ENCODE assay signal across 18 cellular contexts in the genomic region with DNA sequence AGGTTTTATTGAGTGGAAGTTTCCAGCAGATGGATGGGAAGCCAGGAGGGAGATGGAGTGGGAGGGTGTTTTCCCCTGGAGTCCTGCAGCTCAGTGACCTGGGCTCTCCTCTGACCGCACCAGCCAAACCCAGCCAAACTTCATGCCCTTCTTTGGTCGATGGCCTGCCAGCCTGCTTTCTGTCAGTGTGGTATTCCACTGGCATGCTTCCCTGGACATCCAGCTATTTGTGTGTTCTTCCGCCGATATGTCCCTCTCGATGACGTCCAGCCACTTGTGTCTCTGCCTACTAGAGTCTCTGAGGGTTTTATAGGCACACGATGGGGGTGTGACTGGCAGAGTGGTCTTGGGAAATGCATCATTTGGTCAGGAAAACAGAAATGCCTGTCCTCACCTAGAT. TPM values are rescaled to one million over a fixed set of nuclear protein-coding genes. Genes with fewer than 3 reads are reported as not detected.
A peak's percentile ranks its signal among the peaks of the same experiment; 100 is the strongest.
DNase-seq lines count a peak whose midpoint lies in the region; TF ChIP-seq lines count a peak whose summit lies in the region.
"Had no signal": no experiment of that assay in that cellular context is flagged by ENCODE, and none has a peak within 500 bp of the region (broad histone marks: within the 10 kb centered on the region; RNA-seq: fewer than 3 reads in every experiment).

No MANE protein-coding gene starts in this region.

- H3K27me3 ChIP-seq in transverse colon (no peaks in the 10 kb centered on the region), GM23248 (replicated peaks; ENCODE audit: insufficient read depth) (no peaks in the 10 kb centered on the region)
- H3K27me3 ChIP-seq: body of pancreas, esophagus squamous epithelium, spleen had no signal

- 80 to 93% methylated on average over 1 to 7 of the region's 7 CpGs for WGBS in transverse colon (ENCODE audit: low coverage in 1 of 2), 2 donors
- 96 to 98% methylated on average over 7 of the region's 7 CpGs for WGBS in GM23248 (ENCODE audit: low coverage in 1 of 2, low lambda C conversion rate in 2 of 2, missing lambda C conversion rate in 2 of 2), 2 experiments

- H3K9me3 Mint-ChIP-seq in activated naive CD4-positive, alpha-beta T cell treated with anti-CD3 and anti-CD28 coated beads, Interleukin-2, amount 50 U/mL, for 24 hours, result no peaks in the 10 kb centered on the region
- H3K9me3 Mint-ChIP-seq in activated naive CD4-positive, alpha-beta T cell treated with anti-CD3 and anti-CD28 coated beads, Interleukin-2, amount 10 ng/mL, durations not matched to agents 7 days and 5 days, result no peaks in the 10 kb centered on the region

- in situ Hi-C loops in transverse colon (cut with MboI; ENCODE audit: low pct_ligation_motif_present in 1 of 4, low pct_unique_long_range_greater_than_20kb in 1 of 4, low sequenced_read_pairs in 3 of 4), result loop anchor here in 2 of 4 donors (25.0 kb wide), 2 partner anchors 295 to 945 kb away; a partner anchor contains a TSS
- in situ Hi-C loops in GM23248 (cut with MboI), result loop anchor here (25.0 kb wide), 1 partner anchor 945 kb away; no protein-coding TSS in a partner anchor

- peaks cover 10% of the 10 kb centered on the region for H3F3A ChIP-seq in GM23248 (ENCODE audit: insufficient read depth)

- peaks cover 100% of the 10 kb centered on the region for H3K79me2 ChIP-seq in GM23248 (ENCODE audit: insufficient read depth)

- H3K9ac ChIP-seq in GM23248, result no peak overlapping the region

- DNase-seq in activated naive CD4-positive, alpha-beta T cell treated with anti-CD3 and anti-CD28 coated beads, Interleukin-2, amount 10 ng/mL, durations not matched to agents 7 days and 5 days, result no peak
- DNase-seq in globus pallidus (ENCODE audit: low spot score) (peak; percentile 3), myocyte (ENCODE audit: low read depth) (peak; percentile 8), transverse colon (peak; percentile 28), nucleus accumbens (lab: John Stamatoyannopoulos, UW) (no peak), GM23248 (no peak)
- no peak for DNase-seq in stimulated activated CD4-positive, alpha-beta T cell treated with anti-CD3 and anti-CD28 coated beads, Interleukin-15, amount 100 ng/mL, for 24 hours
- DNase-seq: activated gamma-delta T cell treated with Interleukin-2 at 50 U/mL for 16 hours; body of pancreas; esophagus squamous epithelium; GOT3; islet precursor cell; Karpas-422; NCI-H1105 treated with DMSO at 0.1 percent for 48 hours; NCI-H774; spleen; stimulated activated naive CD8-positive, alpha-beta T cell treated with anti-CD3 and anti-CD28 coated beads, Interleukin-15, Interleukin-2, amounts not matched to agents 100 U/mL and 50 U/mL, for 24 hours had no signal

- H3K4me1 Mint-ChIP-seq in activated naive CD4-positive, alpha-beta T cell treated with anti-CD3 and anti-CD28 coated beads, Interleukin-2, amount 50 U/mL, for 24 hours, result peaks cover 85% of the 10 kb centered on the region
- peaks cover 42% of the 10 kb centered on the region for H3K4me1 Mint-ChIP-seq in activated naive CD4-positive, alpha-beta T cell treated with anti-CD3 and anti-CD28 coated beads, Interleukin-2, amount 10 ng/mL, durations not matched to agents 7 days and 5 days

- H4K20me1 ChIP-seq in GM23248 (ENCODE audit: insufficient read depth), result peaks cover 10% of the 10 kb centered on the region

- peak; percentile 82 for TF ChIP-seq EP300 in transverse colon (IDR thresholded peaks at IDR 0.05; ENCODE audit: low read depth)

- no peaks in the 10 kb centered on the region for H3K27me3 Mint-ChIP-seq in activated naive CD4-positive, alpha-beta T cell treated with anti-CD3 and anti-CD28 coated beads, Interleukin-2, amount 50 U/mL, for 24 hours
- H3K27me3 Mint-ChIP-seq in activated naive CD4-positive, alpha-beta T cell treated with anti-CD3 and anti-CD28 coated beads, Interleukin-2, amount 10 ng/mL, durations not matched to agents 7 days and 5 days, result no peaks in the 10 kb centered on the region

- H3K4me1 ChIP-seq in transverse colon (peaks cover 0 to 50% (median 22%) of the 10 kb centered on the region in 4 donors), GM23248 (ENCODE audit: insufficient read depth) (peaks cover 21% of the 10 kb centered on the region)

- no peak overlapping the region for H3K4me2 ChIP-seq in GM23248 (ENCODE audit: unreplicated experiment)

- no peak for TF ChIP-seq POLR2A in transverse colon (IDR thresholded peaks at IDR 0.05)

- CTCF ChIA-PET in activated naive CD4-positive, alpha-beta T cell treated with anti-CD3 and anti-CD28 coated beads, Interleukin-2, amount 10 ng/mL, durations not matched to agents 7 days and 5 days (lab: Charles Lee), result interaction anchor here (1.6 kb wide), 1 partner anchor 307 kb away, joined by 4 read pairs; no protein-coding TSS in a partner anchor

- intact Hi-C loops in transverse colon (cut with DNase I; ENCODE audit: low total_unique reads), result no loop called here

- H3K36me3 ChIP-seq in transverse colon (no peaks in the 10 kb centered on the region), GM23248 (ENCODE audit: low read depth) (no peaks in the 10 kb centered on the region)

- no peaks in the 10 kb centered on the region for H3K9me3 ChIP-seq in transverse colon
- no peaks in the 10 kb centered on the region for H3K9me3 ChIP-seq in GM23248 (ENCODE audit: low read depth)
- H3K9me3 ChIP-seq: body of pancreas, esophagus squamous epithelium, spleen had no signal

- H3K27ac ChIP-seq in transverse colon (peak overlapping the region in 3 of 4 donors; percentile 50 to 58 (median 57)), GM23248 (no peak overlapping the region)
- H3K27ac ChIP-seq: body of pancreas had no signal

- H3K4me3 Mint-ChIP-seq in activated naive CD4-positive, alpha-beta T cell treated with anti-CD3 and anti-CD28 coated beads, Interleukin-2, amount 50 U/mL, for 24 hours, result no peak overlapping the region
- no peak overlapping the region for H3K4me3 Mint-ChIP-seq in activated naive CD4-positive, alpha-beta T cell treated with anti-CD3 and anti-CD28 coated beads, Interleukin-2, amount 10 ng/mL, durations not matched to agents 7 days and 5 days

- H3K9me2 ChIP-seq in GM23248 (ENCODE audit: insufficient read depth), result no peaks in the 10 kb centered on the region

- H3K27ac Mint-ChIP-seq in activated naive CD4-positive, alpha-beta T cell treated with anti-CD3 and anti-CD28 coated beads, Interleukin-2, amount 50 U/mL, for 24 hours, result peak overlapping the region; percentile 51
- no peak overlapping the region for H3K27ac Mint-ChIP-seq in activated naive CD4-positive, alpha-beta T cell treated with anti-CD3 and anti-CD28 coated beads, Interleukin-2, amount 10 ng/mL, durations not matched to agents 7 days and 5 days

- peaks cover 9% of the 10 kb centered on the region for H3K36me3 Mint-ChIP-seq in activated naive CD4-positive, alpha-beta T cell treated with anti-CD3 and anti-CD28 coated beads, Interleukin-2, amount 50 U/mL, for 24 hours
- peaks cover 28% of the 10 kb centered on the region for H3K36me3 Mint-ChIP-seq in activated naive CD4-positive, alpha-beta T cell treated with anti-CD3 and anti-CD28 coated beads, Interleukin-2, amount 10 ng/mL, durations not matched to agents 7 days and 5 days

- H3K4me3 ChIP-seq in transverse colon, result no peak overlapping the region
- H3K4me3 ChIP-seq in GM23248, result no peak overlapping the region
- H3K4me3 ChIP-seq: body of pancreas, esophagus squamous epithelium, spleen had no signal

- no peak for TF ChIP-seq CTCF in transverse colon (IDR thresholded peaks at IDR 0.05)

- H2AFZ ChIP-seq in GM23248, result no peak overlapping the region

RNA-seq across cellular contexts. Expression of a gene that starts 33.8 kb away (rescaled TPM):
- total RNA-seq in myocyte (66.9 and 83.7 TPM in 2 replicates), transverse colon (10 to 100 TPM; 36.7 to 95.1 (median 75.6) TPM)
- 23.9 TPM for polyA plus RNA-seq in myocyte (2012)
- 35.5 and 41.7 TPM in 2 replicates for total RNA-seq in GM23248 (2014; rRNA removed; shearing (Covaris generic))
- 38.1 and 38.8 TPM in 2 replicates for polyA plus RNA-seq in GM23248 (2016; fragmentation: Nextera tagmentation; extraction: Ambion mirVana)

Comparison
In these comparisons a context has a peak if more than half of its experiments do, and no peak if none do; other contexts are left out.
1. DNase-seq: peak in globus pallidus (single experiment), myocyte (single experiment) and transverse colon (single experiment); none in activated naive CD4-positive, alpha-beta T cell treated with anti-CD3 and anti-CD28 coated beads, Interleukin-2, amount 10 ng/mL, durations not matched to agents 7 days and 5 days (single experiment), nucleus accumbens (0 of 56), stimulated activated CD4-positive, alpha-beta T cell treated with anti-CD3 and anti-CD28 coated beads, Interleukin-15, amount 100 ng/mL, for 24 hours (single experiment) and GM23248 (single experiment).